9 cellular contexts compared by ENCODE assay signal in genomic region chr2:45014016-45014702, GRCh38. TPM values are rescaled to one million over a fixed set of nuclear protein-coding genes. Genes with fewer than 3 reads are reported as not detected.
DNase-seq lines count a peak whose midpoint lies in the region; ATAC-seq and FAIRE-seq lines count a peak whose summit lies in the region.
"Had no signal": no experiment of that assay in that cellular context is flagged by ENCODE, and none has a peak within 500 bp of the region (broad histone marks: within the 10 kb centered on the region; RNA-seq: fewer than 3 reads in every experiment).

No MANE protein-coding gene starts in this region.

- FAIRE-seq in urothelium cell line (lab: Jason Lieb, UNC), result no peak
- FAIRE-seq: G401.6 had no signal

- no peak overlapping the region for H4K91ac ChIP-seq in mesenchymal stem cell (ENCODE audit: low read length)

- H3K14ac ChIP-seq in mesenchymal stem cell (ENCODE audit: low read length in 2 of 2), result no peak overlapping the region

- H3K36me3 ChIP-seq in duodenal mucosa (ENCODE audit: control insufficient read depth in 1 of 2, insufficient read depth in 2 of 2, low read length in 2 of 2) (no peaks in the 10 kb centered on the region), mesenchymal stem cell (ENCODE audit: control insufficient read depth in 1 of 2, insufficient read depth in 2 of 2, low read depth in 1 of 2, low read length in 2 of 2) (no peaks in the 10 kb centered on the region)

- no peak overlapping the region for H2AFZ ChIP-seq in mesenchymal stem cell (ENCODE audit: low read depth, low read length)

- H3K9me3 ChIP-seq in duodenal mucosa (ENCODE audit: control insufficient read depth in 1 of 2, low read length in 2 of 2), result no peaks in the 10 kb centered on the region
- H3K9me3 ChIP-seq in mesenchymal stem cell (ENCODE audit: control insufficient read depth, low read length), result no peaks in the 10 kb centered on the region

- peak overlapping the region; percentile 88 for H3K4me2 ChIP-seq in mesenchymal stem cell (ENCODE audit: low read length, poor library complexity, severe bottlenecking)

- no peak overlapping the region for H3K27ac ChIP-seq in duodenal mucosa (ENCODE audit: low read depth, low read length)
- H3K27ac ChIP-seq in mesenchymal stem cell (ENCODE audit: low read length, poor library complexity, severe bottlenecking), result peak overlapping the region; percentile 76

- H3K27me3 ChIP-seq in duodenal mucosa (ENCODE audit: control insufficient read depth in 1 of 2, insufficient read depth in 2 of 2, low read length in 2 of 2) (peaks cover 74 to 75% of the 10 kb centered on the region in 2 donors), mesenchymal stem cell (ENCODE audit: control insufficient read depth in 1 of 2, insufficient read depth in 1 of 2, low read length in 2 of 2) (peaks cover 22 to 65% of the 10 kb centered on the region in 2 experiments)

- WGBS in mesenchymal stem cell, result 3% methylated on average over 34 of the region's 57 CpGs

- H3K23ac ChIP-seq in mesenchymal stem cell (ENCODE audit: low read length in 2 of 2), result no peak overlapping the region

- peak overlapping the region; percentile 37 for H2BK5ac ChIP-seq in mesenchymal stem cell (ENCODE audit: low read depth, low read length, poor library complexity, severe bottlenecking)

- H3K18ac ChIP-seq in mesenchymal stem cell (ENCODE audit: low read depth in 1 of 2, low read length in 2 of 2), result no peak overlapping the region

- H3K4me1 ChIP-seq in duodenal mucosa (ENCODE audit: control insufficient read depth in 1 of 2, insufficient read depth in 2 of 2, low read length in 2 of 2), result peaks cover 10 to 13% of the 10 kb centered on the region in 2 donors
- peaks cover 22% of the 10 kb centered on the region for H3K4me1 ChIP-seq in mesenchymal stem cell (ENCODE audit: control insufficient read depth, insufficient read depth, low read depth, low read length)

- H2BK15ac ChIP-seq in mesenchymal stem cell (ENCODE audit: low read depth, poor library complexity, severe bottlenecking), result no peak overlapping the region

- H3K4ac ChIP-seq in mesenchymal stem cell (ENCODE audit: low read depth in 1 of 2, low read length in 2 of 2), result no peak overlapping the region

- H2BK120ac ChIP-seq in mesenchymal stem cell (ENCODE audit: low read depth, low read length), result no peak overlapping the region

- no peak for ATAC-seq in HG02588 (IDR thresholded peaks at IDR 0.05; ENCODE audit: unreplicated experiment)
- no peak for ATAC-seq in GM19463 (IDR thresholded peaks at IDR 0.05; ENCODE audit: unreplicated experiment)

- no peak overlapping the region for H4K8ac ChIP-seq in mesenchymal stem cell (ENCODE audit: low read length)

- H3K4me3 ChIP-seq in duodenal mucosa (ENCODE audit: low read depth in 1 of 2, low read length in 2 of 2) (peak overlapping the region; percentile 25 to 28), mesenchymal stem cell (ENCODE audit: insufficient read depth in 1 of 2, low read depth in 1 of 2, low read length in 2 of 2) (peak overlapping the region; percentile 59 to 75)

- no peak overlapping the region for H3K9ac ChIP-seq in duodenal mucosa (ENCODE audit: low read depth in 1 of 2, low read length in 2 of 2)
- peak overlapping the region; percentile 75 for H3K9ac ChIP-seq in mesenchymal stem cell (ENCODE audit: low read length)

- DNase-seq in activated CD4-positive, alpha-beta T cell treated with anti-CD3 and anti-CD28 coated beads, Interleukin-2, amount 50 U/mL, for 48 hours, result peak; percentile 46 to 54
- no peak for DNase-seq in activated CD4-positive, alpha-beta T cell treated with anti-CD3 and anti-CD28 coated beads, Interleukin-2, amount 50 U/mL, for 4 hours
- DNase-seq in NCI-H69 (lab: John Stamatoyannopoulos, UW) (peak; percentile 71), mesenchymal stem cell (no peak), urothelium cell line (ENCODE audit: low spot score) (peak; percentile 87)

- no peak overlapping the region for H2AK5ac ChIP-seq in mesenchymal stem cell (ENCODE audit: low read length, severe bottlenecking)

- no peak overlapping the region for H2BK12ac ChIP-seq in mesenchymal stem cell (ENCODE audit: low read length in 2 of 2)

- peaks cover 3% of the 10 kb centered on the region for H3K79me1 ChIP-seq in mesenchymal stem cell (replicated peaks; ENCODE audit: low read length, poor library complexity, severe bottlenecking)

RNA-seq across cellular contexts. Expression of gene SIX2, which starts 4.9 kb away (rescaled TPM):
- polyA plus RNA-seq in mesenchymal stem cell (2013, experiment 1 of 2), result 0.03 TPM
- 0.04 TPM for polyA plus RNA-seq in mesenchymal stem cell (2013, experiment 2 of 2)

Comparison
In these comparisons a context has a peak if more than half of its experiments do, and no peak if none do; other contexts are left out.
1. DNase-seq: peak in activated CD4-positive, alpha-beta T cell treated with anti-CD3 and anti-CD28 coated beads, Interleukin-2, amount 50 U/mL, for 48 hours (2 of 2), NCI-H69 (single experiment) and urothelium cell line (single experiment); none in activated CD4-positive, alpha-beta T cell treated with anti-CD3 and anti-CD28 coated beads, Interleukin-2, amount 50 U/mL, for 4 hours (0 of 2) and mesenchymal stem cell (single experiment).